In genomic region chr11:57792870-57793269, GRCh38 we compare ENCODE assay signal across 8 cellular contexts. TPM values are rescaled to one million over a fixed set of nuclear protein-coding genes. Genes with fewer than 3 reads are reported as not detected.
DNase-seq lines count a peak whose midpoint lies in the region; ATAC-seq and TF ChIP-seq lines count a peak whose summit lies in the region.

No MANE protein-coding gene starts in this region.

- H3K4me2 ChIP-seq in GM23248 (ENCODE audit: unreplicated experiment) = peak overlapping the region; percentile 38

- DNase-seq in GM23248 (no peak), SKM-1 treated with dmso at 0.1 percent for 144 hours (lab: John Stamatoyannopoulos, UW; ENCODE audit: unreplicated experiment) (peak; percentile 80), glutamatergic neuron (no peak), DMS79 (lab: John Stamatoyannopoulos, UW) (no peak), NCI-H748 treated with DMSO at 0.1 percent for 48 hours (lab: John Stamatoyannopoulos, UW) (no peak)
- DNase-seq in effector CD8-positive, alpha-beta T cell (lab: John Stamatoyannopoulos, UW) = no peak

- H3K4me1 Mint-ChIP-seq in glutamatergic neuron (ENCODE audit: low read depth, unreplicated experiment) = peaks cover 17% of the 10 kb centered on the region
- peaks cover 42% of the 10 kb centered on the region for H3K4me1 Mint-ChIP-seq in stimulated activated memory B cell treated with anti-CD40 and anti-IgM and Interleukin-4, amounts not matched to agents 10 μg/mL and 1 μg/mL and 100 μg/mL, for 72 hours

- H4K20me1 ChIP-seq in GM23248 (ENCODE audit: insufficient read depth) = no peaks in the 10 kb centered on the region; the same call in 1 of the 2 replicates

- no peaks in the 10 kb centered on the region for H3K9me2 ChIP-seq in GM23248 (ENCODE audit: insufficient read depth)

- H2AFZ ChIP-seq in GM23248 = no peak overlapping the region

- ATAC-seq in stimulated activated memory B cell treated with anti-CD40 and anti-IgM and Interleukin-4, amounts not matched to agents 10 μg/mL and 1 μg/mL and 100 μg/mL, for 72 hours = peak; percentile 67
- ATAC-seq in HG02623 (IDR thresholded peaks at IDR 0.05; ENCODE audit: unreplicated experiment) = no peak

- H3K27ac ChIP-seq in GM23248 = peak overlapping the region; percentile 25

- no peaks in the 10 kb centered on the region for H3K27me3 ChIP-seq in GM23248 (replicated peaks; ENCODE audit: insufficient read depth)

- H3K4me3 Mint-ChIP-seq in glutamatergic neuron (ENCODE audit: unreplicated experiment) = no peak overlapping the region
- H3K4me3 Mint-ChIP-seq in stimulated activated memory B cell treated with anti-CD40 and anti-IgM and Interleukin-4, amounts not matched to agents 10 μg/mL and 1 μg/mL and 100 μg/mL, for 72 hours = peak overlapping the region; percentile 68

- H3K36me3 ChIP-seq in GM23248 (ENCODE audit: low read depth) = peaks cover 13% of the 10 kb centered on the region; the same call in 1 of the 2 replicates

- peaks cover 5% of the 10 kb centered on the region for H3K36me3 Mint-ChIP-seq in glutamatergic neuron (ENCODE audit: unreplicated experiment)
- peaks cover 26% of the 10 kb centered on the region for H3K36me3 Mint-ChIP-seq in stimulated activated memory B cell treated with anti-CD40 and anti-IgM and Interleukin-4, amounts not matched to agents 10 μg/mL and 1 μg/mL and 100 μg/mL, for 72 hours

- H3K9ac ChIP-seq in GM23248 = no peak overlapping the region

- H3K9me3 ChIP-seq in GM23248 (ENCODE audit: low read depth) = no peaks in the 10 kb centered on the region

- no peaks in the 10 kb centered on the region for H3K9me3 Mint-ChIP-seq in glutamatergic neuron (ENCODE audit: unreplicated experiment)
- H3K9me3 Mint-ChIP-seq in stimulated activated memory B cell treated with anti-CD40 and anti-IgM and Interleukin-4, amounts not matched to agents 10 μg/mL and 1 μg/mL and 100 μg/mL, for 72 hours = no peaks in the 10 kb centered on the region

- no peak for TF ChIP-seq CTCF in glutamatergic neuron (IDR thresholded peaks at IDR 0.05; ENCODE audit: partially characterized antibody, unreplicated experiment)

- peaks cover 4% of the 10 kb centered on the region for H3F3A ChIP-seq in GM23248 (ENCODE audit: insufficient read depth)

- in situ Hi-C loops in GM23248 (cut with MboI) = no loop called here

- peaks cover 100% of the 10 kb centered on the region for H3K79me2 ChIP-seq in GM23248 (ENCODE audit: insufficient read depth)

- H3K27me3 Mint-ChIP-seq in glutamatergic neuron (ENCODE audit: unreplicated experiment) = peaks cover 5% of the 10 kb centered on the region
- H3K27me3 Mint-ChIP-seq in stimulated activated memory B cell treated with anti-CD40 and anti-IgM and Interleukin-4, amounts not matched to agents 10 μg/mL and 1 μg/mL and 100 μg/mL, for 72 hours = no peaks in the 10 kb centered on the region

- no peak overlapping the region for H3K4me3 ChIP-seq in GM23248

- H3K27ac Mint-ChIP-seq in glutamatergic neuron (ENCODE audit: unreplicated experiment) = peak overlapping the region; percentile 31
- H3K27ac Mint-ChIP-seq in stimulated activated memory B cell treated with anti-CD40 and anti-IgM and Interleukin-4, amounts not matched to agents 10 μg/mL and 1 μg/mL and 100 μg/mL, for 72 hours = peak overlapping the region; percentile 86

- peaks cover 11% of the 10 kb centered on the region for H3K4me1 ChIP-seq in GM23248 (ENCODE audit: insufficient read depth)

RNA-seq across cellular contexts. Expression of gene CTNND1, which starts 31.3 kb away (rescaled TPM):
- total RNA-seq in GM23248 (2014; rRNA removed; shearing (Covaris generic)) = 94.2 and 101 TPM in 2 replicates
- polyA plus RNA-seq in GM23248 (2016; fragmentation: Nextera tagmentation; extraction: Ambion mirVana) = 64.5 and 66.9 TPM in 2 replicates
- total RNA-seq in glutamatergic neuron (ENCODE audit: unreplicated experiment) = 344 TPM

RNA-seq across cellular contexts. Expression of gene BTBD18, which starts 41.3 kb away (rescaled TPM):
- not detected in 2 replicates for total RNA-seq in GM23248 (2014; rRNA removed; shearing (Covaris generic))
- 0.10 TPM in 1 of 2 replicates, not detected in the other for polyA plus RNA-seq in GM23248 (2016; fragmentation: Nextera tagmentation; extraction: Ambion mirVana)
- not detected for total RNA-seq in glutamatergic neuron (ENCODE audit: unreplicated experiment)

RNA-seq across cellular contexts. Expression of gene SELENOH, which starts 51.6 kb away (rescaled TPM):
- total RNA-seq in GM23248 (2014; rRNA removed; shearing (Covaris generic)) = 96.6 and 123 TPM in 2 replicates
- polyA plus RNA-seq in GM23248 (2016; fragmentation: Nextera tagmentation; extraction: Ambion mirVana) = 181 and 184 TPM in 2 replicates
- 98.8 TPM for total RNA-seq in glutamatergic neuron (ENCODE audit: unreplicated experiment)
